Comparison of ENCODE assay signal across 13 cellular contexts in genomic region chr2:143907801-143908200, GRCh38.
"Had no signal": no experiment of that assay in that cellular context is flagged by ENCODE, and none has a peak within 500 bp of the region (broad histone marks: within the 10 kb centered on the region; RNA-seq: fewer than 3 reads in every experiment).

No MANE protein-coding gene starts in this region.

- H3K27ac ChIP-seq: coronary artery, pancreas, transverse colon had no signal

- ATAC-seq: activated naive CD8-positive, alpha-beta T cell treated with anti-CD3 and anti-CD28 coated beads, Interleukin-2, amount 50 U/mL, for 24 hours; left ventricle myocardium superior; pancreas; stimulated activated effector memory CD8-positive, alpha-beta T cell treated with anti-CD3 and anti-CD28 coated beads, Interleukin-12 subunit alpha, Interleukin-12 subunit beta, amount 100 ng/mL, for 72 hours had no signal

- H3K4me3 ChIP-seq: coronary artery, pancreas, transverse colon had no signal

- H3K9me3 ChIP-seq: pancreas, transverse colon had no signal

- DNase-seq: activated CD4-positive, alpha-beta memory T cell treated with anti-CD3 and anti-CD28 coated beads, Interleukin-2, amount 10 ng/mL, durations not matched to agents 7 days and 5 days; activated CD8-positive, alpha-beta memory T cell treated with anti-CD3 and anti-CD28 coated beads, Interleukin-2, amount 50 U/mL, for 48 hours; activated naive CD4-positive, alpha-beta T cell; activated naive CD8-positive, alpha-beta T cell treated with anti-CD3 and anti-CD28 coated beads, Interleukin-2, amount 50 U/mL, for 24 hours; caudate nucleus; effector CD8-positive, alpha-beta T cell; hippocampal formation; left ventricle myocardium superior; pancreas; SW 1271; transverse colon had no signal

- H3K27me3 ChIP-seq: pancreas, transverse colon had no signal

- H3K36me3 ChIP-seq: pancreas, transverse colon had no signal

- H3K4me1 ChIP-seq: pancreas, transverse colon had no signal
